ENCODE assay signal across 28 cellular contexts in the genomic region with DNA sequence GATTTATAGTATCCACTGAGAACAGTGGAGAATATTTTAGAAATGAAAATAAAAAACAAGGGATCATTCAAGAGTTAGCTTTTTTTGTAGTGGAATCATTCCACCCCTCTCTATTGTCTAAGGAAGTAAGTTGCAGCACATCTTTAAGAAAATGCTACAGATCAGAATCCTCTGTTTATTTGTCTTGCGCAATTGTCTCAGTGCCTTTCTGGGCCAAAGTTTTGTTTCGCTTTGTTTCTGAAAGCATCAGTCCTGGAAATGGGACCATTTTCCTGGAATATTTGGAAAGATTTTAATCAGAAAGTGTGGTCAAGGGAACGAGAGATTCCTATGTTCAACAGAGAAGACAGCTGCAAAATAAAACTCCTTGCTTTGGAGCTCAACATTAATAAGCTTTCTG.
DNase-seq lines count a peak whose midpoint lies in the region; ATAC-seq, FAIRE-seq and TF ChIP-seq lines count a peak whose summit lies in the region.
"Had no signal": no experiment of that assay in that cellular context is flagged by ENCODE, and none has a peak within 500 bp of the region (broad histone marks: within the 10 kb centered on the region; RNA-seq: fewer than 3 reads in every experiment).

No MANE protein-coding gene starts in this region.

- H3K4me2 ChIP-seq in HepG2 (ENCODE audit: low read depth, low read length) (no peak overlapping the region), H1 (ENCODE audit: insufficient read depth in 1 of 2, low read depth in 2 of 2, low read length in 2 of 2) (no peak overlapping the region)
- H3K4me2 ChIP-seq: GM23338 had no signal

- no peak overlapping the region for H2BK15ac ChIP-seq in H1 (ENCODE audit: low read length)

- H3K4me3 ChIP-seq in HepG2 (replicated peaks in 1 of 3; ENCODE audit: insufficient read depth in 1 of 3, low read depth in 2 of 3, low read length in 3 of 3) = no peak overlapping the region
- no peak overlapping the region for H3K4me3 ChIP-seq in right lobe of liver
- no peak overlapping the region for H3K4me3 ChIP-seq in H1 (ENCODE audit: extremely low read depth in 1 of 4, insufficient read depth in 2 of 4, low read depth in 3 of 4, low read length in 4 of 4)
- no peak overlapping the region for H3K4me3 ChIP-seq in CD8-positive, alpha-beta memory T cell (ENCODE audit: low read length)
- H3K4me3 ChIP-seq: GM23338, Peyer's patch, prostate gland, SJCRH30, stomach had no signal

- H3K4me1 ChIP-seq in HepG2 (ENCODE audit: insufficient read depth, low read length) (no peaks in the 10 kb centered on the region), right lobe of liver (no peaks in the 10 kb centered on the region), H1 (replicated peaks in 1 of 4; ENCODE audit: control insufficient read depth in 3 of 4, insufficient read depth in 4 of 4, low read length in 3 of 4) (no peaks in the 10 kb centered on the region)
- no peaks in the 10 kb centered on the region for H3K4me1 ChIP-seq in CD8-positive, alpha-beta memory T cell (ENCODE audit: insufficient read depth, low read length)
- H3K4me1 ChIP-seq: Peyer's patch, prostate gland, stomach had no signal

- POLR2A ChIA-PET in HepG2 (lab: Yijun Ruan, JAX) (no interaction called here), H1 (lab: Charles Lee; ENCODE audit: partially characterized antibody) (no interaction called here)
- POLR2A ChIA-PET in CD8-positive, alpha-beta memory T cell (lab: Charles Lee) = no interaction called here

- FAIRE-seq in HepG2 (lab: Jason Lieb, UNC) = no peak
- FAIRE-seq in H1 (lab: Jason Lieb, UNC) = no peak

- no peak overlapping the region for H3K4ac ChIP-seq in H1 (replicated peaks; ENCODE audit: insufficient read length, low read depth, low read length)

- no peak overlapping the region for H3K14ac ChIP-seq in H1 (ENCODE audit: insufficient read length)

- H2BK20ac ChIP-seq in H1 (ENCODE audit: low read length) = no peak overlapping the region

- intact Hi-C loops in HepG2 (cut with micrococcal nuclease; ENCODE audit: unreplicated experiment) (no loop called here), right lobe of liver (cut with DNase I) (no loop called here)

- no peaks in the 10 kb centered on the region for H3K36me3 Mint-ChIP-seq in T-helper 17 cell (ENCODE audit: low read depth)
- H3K36me3 Mint-ChIP-seq in CD8-positive, alpha-beta memory T cell = no peaks in the 10 kb centered on the region
- H3K36me3 Mint-ChIP-seq: activated naive CD8-positive, alpha-beta T cell treated with anti-CD3 and anti-CD28 coated beads, Interleukin-2, amount 10 ng/mL, durations not matched to agents 7 days and 5 days; immature natural killer cell had no signal

- no peak for TF ChIP-seq RAD21 in HepG2 (CRISPR knock-in tag; IDR thresholded peaks at IDR 0.05)
- TF ChIP-seq RAD21 in H1 (IDR thresholded peaks at IDR 0.05 in 1 of 2, conservative IDR thresholded peaks at IDR 0.05 in 1 of 2; ENCODE audit: low read depth in 2 of 2, low read length in 2 of 2) = no peak

- BruUV-seq in HepG2 (replicated peaks; lab: Mats Ljungman, UMichigan) = no TSS peak

- TF ChIP-seq CTCF in HepG2 (CRISPR knock-in tag; IDR thresholded peaks at IDR 0.05) (no peak), right lobe of liver (IDR thresholded peaks at IDR 0.05) (no peak), H1 (IDR thresholded peaks at IDR 0.05; ENCODE audit: control extremely low read depth in 1 of 3, insufficient read depth in 1 of 3, low read depth in 1 of 3, low read length in 3 of 3) (no peak)

- H3K18ac ChIP-seq in H1 (ENCODE audit: extremely low read depth, low read length) = no peak overlapping the region

- no peaks in the 10 kb centered on the region for H3K79me1 ChIP-seq in H1 (ENCODE audit: low read depth, low read length)

- no peaks in the 10 kb centered on the region for H3K9me3 ChIP-seq in HepG2 (ENCODE audit: low read length)
- no peaks in the 10 kb centered on the region for H3K9me3 ChIP-seq in right lobe of liver
- H3K9me3 ChIP-seq in H1 (ENCODE audit: insufficient read depth in 2 of 2, low read depth in 1 of 2, low read length in 1 of 2) = no peaks in the 10 kb centered on the region
- H3K9me3 ChIP-seq in T-helper 17 cell (ENCODE audit: control insufficient read depth, low read length, poor library complexity, severe bottlenecking) = no peaks in the 10 kb centered on the region
- H3K9me3 ChIP-seq in CD8-positive, alpha-beta memory T cell (ENCODE audit: low read length) = no peaks in the 10 kb centered on the region
- H3K9me3 ChIP-seq: Peyer's patch, prostate gland, SJCRH30, stomach had no signal

- H3K27ac ChIP-seq in HepG2 (ENCODE audit: extremely low read length, insufficient read depth, low read length) (no peak overlapping the region), right lobe of liver (no peak overlapping the region), H1 (ENCODE audit: low read depth, low read length) (no peak overlapping the region)
- no peak overlapping the region for H3K27ac ChIP-seq in CD8-positive, alpha-beta memory T cell (ENCODE audit: low read depth, low read length)
- H3K27ac ChIP-seq: brain microvascular endothelial cell, Peyer's patch, prostate gland, SJCRH30, stomach, WERI-Rb-1 had no signal

- H2AFZ ChIP-seq in HepG2 (ENCODE audit: low read length) (peak overlapping the region; percentile 7), H1 (ENCODE audit: low read length) (no peak overlapping the region)
- H2AFZ ChIP-seq: GM23338 had no signal

- ATAC-seq in HepG2 (no peak), right lobe of liver (no peak), T-helper 17 cell (no peak), GM19023 (IDR thresholded peaks at IDR 0.05; ENCODE audit: unreplicated experiment) (no peak)
- ATAC-seq: GM23338, left ventricle myocardium superior had no signal

- TF ChIP-seq POLR2A in HepG2 (IDR thresholded peaks at IDR 0.05; ENCODE audit: insufficient read depth in 1 of 2, low read depth in 2 of 2, low read length in 2 of 2) = no peak
- TF ChIP-seq POLR2A in right lobe of liver (IDR thresholded peaks at IDR 0.05) = no peak
- TF ChIP-seq POLR2A in H1 (IDR thresholded peaks at IDR 0.05; ENCODE audit: control extremely low read depth in 1 of 2, low read depth in 2 of 2, low read length in 2 of 2) = no peak

- no peak overlapping the region for H3K4me3 Mint-ChIP-seq in T-helper 17 cell
- H3K4me3 Mint-ChIP-seq in CD8-positive, alpha-beta memory T cell = no peak overlapping the region
- H3K4me3 Mint-ChIP-seq: activated naive CD8-positive, alpha-beta T cell treated with anti-CD3 and anti-CD28 coated beads, Interleukin-2, amount 10 ng/mL, durations not matched to agents 7 days and 5 days; GM23338; immature natural killer cell; neural crest cell had no signal

- H2BK5ac ChIP-seq in H1 (ENCODE audit: low read depth, low read length) = no peak overlapping the region

- H4K91ac ChIP-seq in H1 (replicated peaks; ENCODE audit: insufficient read length, low read length) = no peak overlapping the region

- H2BK120ac ChIP-seq in H1 (replicated peaks; ENCODE audit: low read depth, low read length) = no peak overlapping the region

- no peak for TF ChIP-seq EP300 in HepG2 (IDR thresholded peaks at IDR 0.05; ENCODE audit: low read depth in 2 of 2, low read length in 2 of 2)
- no peak for TF ChIP-seq EP300 in HepG2 (CRISPR knock-in tag; IDR thresholded peaks at IDR 0.05; ENCODE audit: borderline replicate concordance)
- TF ChIP-seq EP300 in H1 (IDR thresholded peaks at IDR 0.05; ENCODE audit: borderline replicate concordance in 1 of 2, low read depth in 2 of 2, low read length in 2 of 2) = no peak

- peaks cover 0 to 28% (median 7%) of the 10 kb centered on the region in 5 donors for H3K9me3 Mint-ChIP-seq in CD8-positive, alpha-beta memory T cell
- H3K9me3 Mint-ChIP-seq: neural crest cell had no signal

- H4K20me1 ChIP-seq in HepG2 (ENCODE audit: insufficient read depth, low read length) = no peaks in the 10 kb centered on the region
- no peaks in the 10 kb centered on the region for H4K20me1 ChIP-seq in H1 (replicated peaks in 1 of 2; ENCODE audit: control insufficient read depth in 1 of 2, insufficient read depth in 2 of 2, low read length in 2 of 2)

- H2AK5ac ChIP-seq in H1 (ENCODE audit: low read depth, low read length) = no peak overlapping the region

- CTCF ChIA-PET in HepG2 (lab: Yijun Ruan, JAX; ENCODE audit: low intra/inter-chr PET ratio, low total read pairs) (no interaction called here), H1 (lab: Charles Lee; ENCODE audit: partially characterized antibody) (interaction anchor here (1.2 to 1.6 kb wide), 4 partner anchors 11 to 72 kb away, joined by 4 to 5 read pairs (median 4); no protein-coding TSS in a partner anchor)
- CTCF ChIA-PET in CD8-positive, alpha-beta memory T cell (lab: Charles Lee) = no interaction called here

- no peaks in the 10 kb centered on the region for H3K23me2 ChIP-seq in H1 (ENCODE audit: low read depth, low read length)

- H3K56ac ChIP-seq in H1 (replicated peaks; ENCODE audit: insufficient read length, low read depth, low read length) = no peak overlapping the region

- no peak overlapping the region for H4K8ac ChIP-seq in H1 (ENCODE audit: extremely low read depth, insufficient read depth, low read length)

- H3K79me2 ChIP-seq in HepG2 (ENCODE audit: insufficient read depth, low read length) (no peaks in the 10 kb centered on the region), H1 (ENCODE audit: control insufficient read depth in 1 of 2, insufficient read depth in 2 of 2, low read length in 2 of 2) (no peaks in the 10 kb centered on the region; a peak in 1 of 4 replicates)

- H3K36me3 ChIP-seq in HepG2 (replicated peaks in 1 of 2; ENCODE audit: control insufficient read depth in 1 of 2, insufficient read depth in 2 of 2, low read length in 2 of 2) (no peaks in the 10 kb centered on the region), right lobe of liver (no peaks in the 10 kb centered on the region), H1 (ENCODE audit: control insufficient read depth in 2 of 4, insufficient read depth in 4 of 4, low read length in 3 of 4) (no peaks in the 10 kb centered on the region)
- no peaks in the 10 kb centered on the region for H3K36me3 ChIP-seq in CD8-positive, alpha-beta memory T cell (ENCODE audit: insufficient read depth, low read length)
- H3K36me3 ChIP-seq: brain microvascular endothelial cell, Peyer's patch, prostate gland, SJCRH30, stomach, WERI-Rb-1 had no signal

- no peak overlapping the region for H3K27ac Mint-ChIP-seq in T-helper 17 cell
- no peak overlapping the region for H3K27ac Mint-ChIP-seq in CD8-positive, alpha-beta memory T cell
- H3K27ac Mint-ChIP-seq: activated naive CD8-positive, alpha-beta T cell treated with anti-CD3 and anti-CD28 coated beads, Interleukin-2, amount 10 ng/mL, durations not matched to agents 7 days and 5 days; GM23338; immature natural killer cell had no signal

- 46% methylated on average over 3 of the region's 3 CpGs for WGBS in HepG2 (ENCODE audit: low lambda C conversion rate)
- WGBS in right lobe of liver (ENCODE audit: insufficient coverage, low coverage, low lambda C conversion rate, missing lambda C conversion rate) = 57% methylated on average over 3 of the region's 3 CpGs
- 91% methylated on average over 3 of the region's 3 CpGs; no CpG with 5 or more reads in 1 of the 2 experiments for WGBS in H1 (ENCODE audit: extremely low coverage in 1 of 2, insufficient coverage in 1 of 2, insufficient read length in 1 of 2, insufficient replicate concordance in 2 of 2, low coverage in 1 of 2, low lambda C conversion rate in 2 of 2, missing lambda C conversion rate in 1 of 2), 2 experiments

- no peak overlapping the region for H3K23ac ChIP-seq in H1 (ENCODE audit: insufficient read length)

- in situ Hi-C loops in HepG2 (cut with HindIII; ENCODE audit: extremely low pct_ligation_motif_present, low pct_unique_long_range_greater_than_20kb) = no loop called here

- H3K27me3 ChIP-seq in HepG2 (ENCODE audit: control insufficient read depth in 1 of 2, insufficient read depth in 2 of 2, low read length in 2 of 2) = no peaks in the 10 kb centered on the region
- no peaks in the 10 kb centered on the region for H3K27me3 ChIP-seq in right lobe of liver
- no peaks in the 10 kb centered on the region for H3K27me3 ChIP-seq in H1 (replicated peaks in 1 of 4; ENCODE audit: control insufficient read depth in 3 of 4, extremely low read depth in 1 of 4, insufficient read depth in 3 of 4, low read length in 3 of 4)
- no peaks in the 10 kb centered on the region for H3K27me3 ChIP-seq in CD8-positive, alpha-beta memory T cell (ENCODE audit: insufficient read depth, low read length, poor library complexity, severe bottlenecking)
- H3K27me3 ChIP-seq: brain microvascular endothelial cell, Peyer's patch, stomach had no signal

- H3K9ac ChIP-seq in HepG2 (ENCODE audit: insufficient read depth, low read depth, low read length) (no peak overlapping the region), H1 (replicated peaks in 1 of 4; ENCODE audit: extremely low read depth in 1 of 4, low read depth in 3 of 4, low read length in 3 of 4) (no peak overlapping the region)

- H4K5ac ChIP-seq in H1 (ENCODE audit: insufficient read length, low read depth, low read length) = no peak overlapping the region

- DNase-seq in HepG2 (ENCODE audit: low spot score) = no peak
- DNase-seq in right lobe of liver = no peak
- no peak for DNase-seq in H1 (ENCODE audit: low read depth in 1 of 2, low spot score in 2 of 2)
- DNase-seq in myocyte (ENCODE audit: low read depth) = peak; percentile 6
- DNase-seq in T-helper 17 cell = no peak
- no peak for DNase-seq in CD8-positive, alpha-beta memory T cell
- no peak for DNase-seq in NCI-H1092 (lab: John Stamatoyannopoulos, UW)
- DNase-seq: 8988T; activated CD4-positive, alpha-beta T cell treated with anti-CD3 and anti-CD28 coated beads, Interleukin-2, amount 50 U/mL, for 4 hours; activated effector memory CD4-positive, alpha-beta T cell treated with Interleukin-2 at 50 U/mL for 16 hours; activated naive CD8-positive, alpha-beta T cell treated with anti-CD3 and anti-CD28 coated beads, Interleukin-2, amount 10 ng/mL, durations not matched to agents 7 days and 5 days; brain microvascular endothelial cell; Calu3; cortex of kidney; immature natural killer cell; left ventricle myocardium superior; NCI-H1417; NK-92 treated with Interleukin-12 subunit alpha and Interleukin-12 subunit beta, amount 100 ng/mL, for 24 hours; Peyer's patch; stomach; T-helper 2 cell; trophoblast cell; WERI-Rb-1 had no signal

- no peaks in the 10 kb centered on the region for H3K27me3 Mint-ChIP-seq in T-helper 17 cell
- H3K27me3 Mint-ChIP-seq in CD8-positive, alpha-beta memory T cell = no peaks in the 10 kb centered on the region
- H3K27me3 Mint-ChIP-seq: activated naive CD8-positive, alpha-beta T cell treated with anti-CD3 and anti-CD28 coated beads, Interleukin-2, amount 10 ng/mL, durations not matched to agents 7 days and 5 days had no signal

- H3K4me1 Mint-ChIP-seq in T-helper 17 cell = no peaks in the 10 kb centered on the region
- H3K4me1 Mint-ChIP-seq in CD8-positive, alpha-beta memory T cell = no peaks in the 10 kb centered on the region
- H3K4me1 Mint-ChIP-seq: activated naive CD8-positive, alpha-beta T cell treated with anti-CD3 and anti-CD28 coated beads, Interleukin-2, amount 10 ng/mL, durations not matched to agents 7 days and 5 days; immature natural killer cell had no signal

- H2BK12ac ChIP-seq in H1 (ENCODE audit: low read depth, low read length) = no peak overlapping the region

Comparison
In these comparisons a context has a peak if more than half of its experiments do, and no peak if none do; other contexts are left out.
1. Of the 41 proteins assayed by ChIP-seq in both HepG2 and H1: peak only in HepG2: none; only in H1: none; in both: CEBPB; in neither: 40.